ENCODE assay signal across 8 cellular contexts in the genomic region with DNA sequence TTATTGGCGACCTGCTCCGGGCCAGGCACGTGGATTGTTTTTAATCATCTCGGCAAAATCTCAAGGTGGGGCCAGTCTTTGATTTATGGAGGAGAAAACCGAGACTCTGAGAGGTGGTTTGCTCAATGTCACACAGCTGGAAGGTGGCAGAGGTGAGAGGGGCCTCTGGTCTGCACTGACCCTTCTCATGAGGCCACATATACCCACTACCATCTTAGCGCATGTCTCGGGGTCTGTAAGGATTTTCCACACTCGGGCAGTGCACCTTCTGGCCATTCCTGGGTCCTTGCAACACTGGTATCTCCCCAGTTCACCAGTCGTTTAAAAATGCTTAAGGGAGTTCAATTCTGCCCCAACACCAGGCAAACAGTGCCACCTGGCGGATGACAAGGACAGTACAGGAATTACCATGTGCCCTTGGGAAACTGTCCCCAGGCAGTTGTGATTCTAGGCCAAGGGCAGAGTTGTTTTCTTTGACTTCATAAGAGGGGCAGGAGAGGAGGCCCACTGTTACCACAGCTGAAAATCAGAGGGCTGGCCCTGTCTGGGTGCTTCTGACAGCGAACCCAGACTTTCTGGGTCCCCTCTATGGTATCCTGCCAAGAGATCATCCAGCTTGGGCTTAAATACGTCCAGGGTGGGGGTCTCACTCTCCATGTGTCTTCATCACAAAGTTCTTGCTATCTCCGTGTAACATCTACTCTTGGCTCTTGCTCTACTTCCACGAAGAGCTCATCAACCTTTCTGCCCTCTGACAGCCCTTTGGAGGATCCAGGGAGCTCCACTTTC. TPM values are rescaled to one million over a fixed set of nuclear protein-coding genes. Genes with fewer than 3 reads are reported as not detected.
DNase-seq lines count a peak whose midpoint lies in the region; ATAC-seq and TF ChIP-seq lines count a peak whose summit lies in the region.

No MANE protein-coding gene starts in this region.

- intact Hi-C loops in ascending aorta (cut with DNase I) (loop anchor here (1.0 to 2.0 kb wide), 2 partner anchors 145 to 287 kb away; a partner anchor contains a TSS), sciatic nerve (cut with DNase I) (loop anchor here (2.0 to 10.0 kb wide), 2 partner anchors 147 to 287 kb away; a partner anchor contains a TSS)

- ATAC-seq in sciatic nerve (peak; percentile 89), GM18867 (IDR thresholded peaks at IDR 0.05; ENCODE audit: unreplicated experiment) (no peak), HG03342 (IDR thresholded peaks at IDR 0.05; ENCODE audit: unreplicated experiment) (no peak)

- H3K27me3 ChIP-seq in ascending aorta: no peaks in the 10 kb centered on the region

- H3K9me3 ChIP-seq in ascending aorta: no peaks in the 10 kb centered on the region

- in situ Hi-C loops in GM13977 (cut with MboI; ENCODE audit: low pct_unique_long_range_greater_than_20kb, low sequenced_read_pairs, unreplicated experiment): loop anchor here (10.0 kb wide), 1 partner anchor 287 kb away; no protein-coding TSS in a partner anchor

- no peak overlapping the region for H3K4me3 ChIP-seq in ascending aorta

- peak; percentile 90 for TF ChIP-seq CTCF in GM13977 (IDR thresholded peaks at IDR 0.05; ENCODE audit: extremely low read depth, insufficient read depth, missing control alignments)
- peak; percentile 75 to 93 (median 80) for TF ChIP-seq CTCF in ascending aorta (IDR thresholded peaks at IDR 0.05)

- H3K27ac ChIP-seq in ascending aorta: no peak overlapping the region

- DNase-seq in GM13977 (ENCODE audit: low spot score) (peak; percentile 74), NCI-H187 treated with DMSO at 0.1 percent for 48 hours (lab: John Stamatoyannopoulos, UW) (peak; percentile 28), T-helper 9 cell (peak; percentile 80), ascending aorta (ENCODE audit: low spot score in 2 of 2) (peak in 1 of 2 donors; percentile 85), hepatic stellate cell (ENCODE audit: low spot score) (peak; percentile 74), sciatic nerve (ENCODE audit: low spot score) (peak; percentile 88)

- H3K4me1 ChIP-seq in ascending aorta: no peaks in the 10 kb centered on the region

- H3K36me3 ChIP-seq in ascending aorta: no peaks in the 10 kb centered on the region

RNA-seq across cellular contexts. Expression of a gene that starts 39.4 kb away (rescaled TPM):
- total RNA-seq in ascending aorta (24.7 TPM), sciatic nerve (62.0 TPM)

RNA-seq across cellular contexts. Expression of a gene that starts 50.3 kb away (rescaled TPM):
- 690 TPM for total RNA-seq in ascending aorta
- 27.6 TPM for total RNA-seq in sciatic nerve

Comparison
In these comparisons a context has a peak if more than half of its experiments do, and no peak if none do; other contexts are left out.
1. RNA of a gene that starts 50.3 kb away (total RNA-seq): 690 TPM in ascending aorta (single experiment); 27.6 TPM in sciatic nerve (single experiment); every median in the first group is over 10 times any median in the second.